In genomic region chr3:195657475-195658372, GRCh38 we compare ENCODE assay signal across 8 cellular contexts.
A peak's percentile ranks its signal among the peaks of the same experiment; 100 is the strongest.
DNase-seq lines count a peak whose midpoint lies in the region; ATAC-seq, FAIRE-seq and TF ChIP-seq lines count a peak whose summit lies in the region.
"Not testable (repeated sequence)": the region's sequence is repeated elsewhere in the genome, so short reads cannot be mapped to it uniquely, and the experiment has no call there.

No MANE protein-coding gene starts in this region.

- CTCF ChIA-PET in K562 (lab: Yijun Ruan, JAX; ENCODE audit: low intra/inter-chr PET ratio), result not testable (repeated sequence)

- TF ChIP-seq POLR2A in K562 (conservative IDR thresholded peaks at IDR 0.05), result not testable (repeated sequence)

- peak overlapping the region; percentile 57 for H3K4me3 ChIP-seq in HL-60 (replicated peaks; ENCODE audit: insufficient read depth, low read length)
- peak overlapping the region; percentile 48 for H3K4me3 ChIP-seq in K562
- peak overlapping the region in 1 of 2 donors; percentile 47 for H3K4me3 ChIP-seq in neuronal stem cell (ENCODE audit: low read length in 2 of 2)

- H3K27me3 ChIP-seq in HL-60 (ENCODE audit: insufficient read depth, poor library complexity, severe bottlenecking); K562 (ENCODE audit: control insufficient read depth in 2 of 2, insufficient read depth in 2 of 2, low read length in 2 of 2); neuronal stem cell (ENCODE audit: control insufficient read depth in 3 of 3, insufficient read depth in 3 of 3, low read depth in 1 of 3, low read length in 3 of 3): not testable (repeated sequence)

- ATAC-seq in GM21723 (IDR thresholded peaks at IDR 0.05; ENCODE audit: unreplicated experiment), result peak; percentile 86
- ATAC-seq in activated CD4-positive, CD25-positive, alpha-beta regulatory T cell treated with anti-CD3 and anti-CD28 coated beads, Interleukin-2, amount 50 U/mL, for 24 hours, result peak; percentile 82 to 84
- peak; percentile 95 for ATAC-seq in K562
- peak; percentile 94 to 97 for ATAC-seq in left cardiac atrium

- BruUV-seq in K562 (replicated peaks; lab: Mats Ljungman, UMichigan), result TSS peak; percentile 84

- not testable (repeated sequence) for H3K9me3 ChIP-seq in K562 (replicated peaks; ENCODE audit: control insufficient read depth, insufficient read depth, low read depth, low read length); neuronal stem cell (replicated peaks in 1 of 2; ENCODE audit: control insufficient read depth in 2 of 2, insufficient read depth in 1 of 2, low read depth in 1 of 2, low read length in 2 of 2)

- H3K9ac ChIP-seq in K562 (ENCODE audit: insufficient read depth in 1 of 2, low read depth in 2 of 2, low read length in 2 of 2), result peak overlapping the region; percentile 66 to 88; a peak in 3 of 4 replicates
- H3K9ac ChIP-seq in neuronal stem cell (ENCODE audit: low read depth, low read length, poor library complexity), result not testable (repeated sequence)

- POLR2A ChIA-PET in K562 (lab: Yijun Ruan, JAX), result not testable (repeated sequence)

- H3K79me1 ChIP-seq in neuronal stem cell (ENCODE audit: low read depth, low read length), result not testable (repeated sequence)

- DNase-seq in EL (peak; percentile 85), HL-60 (ENCODE audit: low read depth in 1 of 2, low spot score in 1 of 2) (peak; percentile 6 to 52), K562 (ENCODE audit: extremely low read depth in 1 of 4, low spot score in 3 of 4) (peak in 1 of 4 experiments; percentile 93), left cardiac atrium (peak; percentile 95), neuronal stem cell (ENCODE audit: low spot score) (peak; percentile 37)
- DNase-seq in stimulated activated CD8-positive, alpha-beta memory T cell treated with anti-CD3 and anti-CD28 coated beads, Interleukin-4, amount 100 ng/mL, for 1 hour (ENCODE audit: low read depth in 2 of 2, low spot score in 1 of 2), result peak; percentile 28 to 85

- intact Hi-C loops in K562 (cut with micrococcal nuclease), result loop anchor here (10.0 kb wide), 1 partner anchor 197 kb away; no protein-coding TSS in a partner anchor
- intact Hi-C loops in left cardiac atrium (cut with DNase I), result not testable (repeated sequence)

- H2BK5ac ChIP-seq in neuronal stem cell (ENCODE audit: low read length), result not testable (repeated sequence)

- H4K8ac ChIP-seq in neuronal stem cell (ENCODE audit: low read depth, low read length), result not testable (repeated sequence)

- not testable (repeated sequence) for FAIRE-seq in K562 (lab: Jason Lieb, UNC)

- not testable (repeated sequence) for TF ChIP-seq EP300 in K562 (IDR thresholded peaks at IDR 0.05; ENCODE audit: low read length)

- H3K4ac ChIP-seq in neuronal stem cell (ENCODE audit: low read length), result not testable (repeated sequence)

- H3K4me2 ChIP-seq in K562 (ENCODE audit: insufficient read depth, low read length), result peak overlapping the region; percentile 48
- not testable (repeated sequence) for H3K4me2 ChIP-seq in neuronal stem cell (ENCODE audit: insufficient read depth, low read length, poor library complexity, severe bottlenecking)

- H2AFZ ChIP-seq in K562 (ENCODE audit: low read depth, low read length) (peak overlapping the region; percentile 41), neuronal stem cell (ENCODE audit: low read length) (peak overlapping the region; percentile 84)

- not testable (repeated sequence) for H4K20me1 ChIP-seq in K562 (replicated peaks; ENCODE audit: control insufficient read depth, insufficient read depth, low read length)

- in situ Hi-C loops in K562 (cut with MboI), result not testable (repeated sequence)

- not testable (repeated sequence) for H3K18ac ChIP-seq in neuronal stem cell (ENCODE audit: low read length)

- not testable (repeated sequence) for H4K91ac ChIP-seq in neuronal stem cell (ENCODE audit: low read depth, low read length, poor library complexity)

- not testable (repeated sequence) for H3K14ac ChIP-seq in neuronal stem cell (ENCODE audit: low read length)

- H2BK15ac ChIP-seq in neuronal stem cell (ENCODE audit: low read length), result not testable (repeated sequence)

- 1% methylated on average over 55 of the region's 99 CpGs for WGBS in K562 (ENCODE audit: insufficient coverage, low coverage, missing lambda C conversion rate)
- no CpG with 5 or more reads among the region's 99 CpGs for WGBS in neuronal stem cell (ENCODE audit: extremely low coverage in 2 of 2, insufficient read length in 2 of 2, insufficient replicate concordance in 1 of 2), 2 donors

- not testable (repeated sequence) for H3K27ac ChIP-seq in HL-60 (replicated peaks); neuronal stem cell (replicated peaks; ENCODE audit: low read length)
- H3K27ac ChIP-seq in K562 (ENCODE audit: extremely low read depth, low read depth, low read length), result peak overlapping the region; percentile 73; the same call in 2 of the 3 replicates

- H3K23ac ChIP-seq in neuronal stem cell (ENCODE audit: low read depth, low read length, poor library complexity), result not testable (repeated sequence)

- H2BK12ac ChIP-seq in neuronal stem cell (ENCODE audit: low read length), result not testable (repeated sequence)

- H3K9me1 ChIP-seq in K562 (ENCODE audit: control insufficient read depth, insufficient read depth, low read length), result not testable (repeated sequence)

- H3K79me2 ChIP-seq in K562 (ENCODE audit: control insufficient read depth, insufficient read depth, low read length), result peaks cover 10% of the 10 kb centered on the region

- H3K4me1 ChIP-seq in K562 (replicated peaks in 1 of 2; ENCODE audit: control insufficient read depth in 2 of 2, insufficient read depth in 2 of 2, low read length in 2 of 2); neuronal stem cell (ENCODE audit: control insufficient read depth in 2 of 2, insufficient read depth in 1 of 2, low read depth in 1 of 2, low read length in 2 of 2): not testable (repeated sequence)

- not testable (repeated sequence) for TF ChIP-seq RAD21 in K562 (CRISPR knock-in tag; conservative IDR thresholded peaks at IDR 0.05 in 1 of 2, IDR thresholded peaks at IDR 0.05 in 1 of 2)

- not testable (repeated sequence) for H2AK5ac ChIP-seq in neuronal stem cell (ENCODE audit: low read depth, low read length)

- H2BK120ac ChIP-seq in neuronal stem cell (ENCODE audit: low read depth, low read length), result not testable (repeated sequence)

- not testable (repeated sequence) for TF ChIP-seq CTCF in HL-60 (IDR thresholded peaks at IDR 0.05; ENCODE audit: insufficient read depth, low read length); K562 (IDR thresholded peaks at IDR 0.05 in 2 of 3, conservative IDR thresholded peaks at IDR 0.05 in 1 of 3; ENCODE audit: insufficient read depth in 2 of 3, low read depth in 1 of 3, low read length in 3 of 3)

- not testable (repeated sequence) for H3K36me3 ChIP-seq in K562 (ENCODE audit: control insufficient read depth, insufficient read depth, low read length); neuronal stem cell (replicated peaks in 1 of 2; ENCODE audit: control insufficient read depth in 2 of 2, insufficient read depth in 2 of 2, low read length in 2 of 2)

TF ChIP-seq in K562, 482 proteins besides CTCF, POLR2A, EP300 and RAD21 (continues in another document):
- TF ChIP-seq GTF3C2 (IDR thresholded peaks at IDR 0.05; ENCODE audit: borderline replicate concordance, extremely low read depth, insufficient read length) (peak; percentile 72), NRF1 (conservative IDR thresholded peaks at IDR 0.05 in 1 of 2, IDR thresholded peaks at IDR 0.05 in 1 of 2) (peak; percentile 80 to 82), VEZF1 (CRISPR knock-in tag; IDR thresholded peaks at IDR 0.05) (peak; percentile 76), ADNP (tag; IDR thresholded peaks at IDR 0.05) (peak; percentile 83), CBX1 (IDR thresholded peaks at IDR 0.05; ENCODE audit: low read depth) (peak; percentile 43), POLR2G (IDR thresholded peaks at IDR 0.05; ENCODE audit: low read depth, low read length) (peak; percentile 75), RBFOX2 (IDR thresholded peaks at IDR 0.05; ENCODE audit: low read depth, low read length) (0 out of 2 replicates have a peak, but pooled peaks have one; percentile 71), POLR2AphosphoS5 (IDR thresholded peaks at IDR 0.05; ENCODE audit: control insufficient read depth, insufficient read depth, low read depth, low read length) (0 out of 2 replicates have a peak, but pooled peaks have one; percentile 32), TAF1 (IDR thresholded peaks at IDR 0.05; ENCODE audit: control insufficient read depth, extremely low read depth, insufficient read depth, low read length, severe bottlenecking) (peak; percentile 43)
